ENCODE assay signal across 8 cellular contexts in genomic region chr4:152680988-152681731, GRCh38. TPM values are rescaled to one million over a fixed set of nuclear protein-coding genes. Genes with fewer than 3 reads are reported as not detected.
DNase-seq lines count a peak whose midpoint lies in the region; ATAC-seq, FAIRE-seq and TF ChIP-seq lines count a peak whose summit lies in the region.

No MANE protein-coding gene starts in this region.

- H3K36me3 ChIP-seq in bronchial epithelial cell (ENCODE audit: control insufficient read depth, insufficient read depth, low read length): no peaks in the 10 kb centered on the region

- no peaks in the 10 kb centered on the region for H3K27me3 ChIP-seq in bronchial epithelial cell (ENCODE audit: control insufficient read depth, insufficient read depth, low read length)

- H3K4me1 Mint-ChIP-seq in activated CD8-positive, alpha-beta memory T cell treated with anti-CD3 and anti-CD28 coated beads, Interleukin-2, amount 10 ng/mL, durations not matched to agents 7 days and 5 days: peaks cover 69% of the 10 kb centered on the region
- H3K4me1 Mint-ChIP-seq in stimulated activated effector memory CD8-positive, alpha-beta T cell treated with anti-CD3 and anti-CD28 coated beads, Interleukin-12 subunit alpha, Interleukin-12 subunit beta, amount 100 ng/mL, for 72 hours: peaks cover 64% of the 10 kb centered on the region

- H3K9me3 Mint-ChIP-seq in activated CD8-positive, alpha-beta memory T cell treated with anti-CD3 and anti-CD28 coated beads, Interleukin-2, amount 10 ng/mL, durations not matched to agents 7 days and 5 days (ENCODE audit: low read depth): no peaks in the 10 kb centered on the region
- H3K9me3 Mint-ChIP-seq in stimulated activated effector memory CD8-positive, alpha-beta T cell treated with anti-CD3 and anti-CD28 coated beads, Interleukin-12 subunit alpha, Interleukin-12 subunit beta, amount 100 ng/mL, for 72 hours: no peaks in the 10 kb centered on the region

- peak; percentile 92 for FAIRE-seq in bronchial epithelial cell (lab: Jason Lieb, UNC)

- H3K36me3 Mint-ChIP-seq in activated CD8-positive, alpha-beta memory T cell treated with anti-CD3 and anti-CD28 coated beads, Interleukin-2, amount 10 ng/mL, durations not matched to agents 7 days and 5 days: peaks cover 6% of the 10 kb centered on the region
- H3K36me3 Mint-ChIP-seq in stimulated activated effector memory CD8-positive, alpha-beta T cell treated with anti-CD3 and anti-CD28 coated beads, Interleukin-12 subunit alpha, Interleukin-12 subunit beta, amount 100 ng/mL, for 72 hours: no peaks in the 10 kb centered on the region

- peak overlapping the region; percentile 43 for H3K4me3 Mint-ChIP-seq in activated CD8-positive, alpha-beta memory T cell treated with anti-CD3 and anti-CD28 coated beads, Interleukin-2, amount 10 ng/mL, durations not matched to agents 7 days and 5 days
- H3K4me3 Mint-ChIP-seq in stimulated activated effector memory CD8-positive, alpha-beta T cell treated with anti-CD3 and anti-CD28 coated beads, Interleukin-12 subunit alpha, Interleukin-12 subunit beta, amount 100 ng/mL, for 72 hours: peak overlapping the region; percentile 83

- DNase-seq in activated CD8-positive, alpha-beta memory T cell treated with anti-CD3 and anti-CD28 coated beads, Interleukin-2, amount 10 ng/mL, durations not matched to agents 7 days and 5 days: no peak
- DNase-seq in activated CD8-positive, alpha-beta memory T cell treated with anti-CD3 and anti-CD28 coated beads, Interleukin-2, amount 50 U/mL, for 4 hours: no peak
- DNase-seq in NCI-H2081 treated with DMSO at 0.1 percent for 48 hours (lab: John Stamatoyannopoulos, UW) (peak; percentile 73), bronchial epithelial cell (ENCODE audit: low read depth) (peak; percentile 100), occipital lobe (lab: John Stamatoyannopoulos, UW) (no peak), left lobe of liver (ENCODE audit: low spot score) (no peak), DMS79 treated with DMSO at 0.1 percent for 48 hours (lab: John Stamatoyannopoulos, UW) (no peak)
- no peak for DNase-seq in stimulated activated effector memory CD8-positive, alpha-beta T cell treated with anti-CD3 and anti-CD28 coated beads, Interleukin-12 subunit alpha, Interleukin-12 subunit beta, amount 100 ng/mL, for 72 hours (ENCODE audit: low spot score in 2 of 2)

- no peaks in the 10 kb centered on the region for H3K27me3 Mint-ChIP-seq in activated CD8-positive, alpha-beta memory T cell treated with anti-CD3 and anti-CD28 coated beads, Interleukin-2, amount 10 ng/mL, durations not matched to agents 7 days and 5 days

- CTCF ChIA-PET in activated CD8-positive, alpha-beta memory T cell treated with anti-CD3 and anti-CD28 coated beads, Interleukin-2, amount 10 ng/mL, durations not matched to agents 7 days and 5 days (lab: Charles Lee): interaction anchor here (0.9 kb wide), 1 partner anchor 180 kb away, joined by 3 read pairs; no protein-coding TSS in a partner anchor

- H3K27ac Mint-ChIP-seq in activated CD8-positive, alpha-beta memory T cell treated with anti-CD3 and anti-CD28 coated beads, Interleukin-2, amount 10 ng/mL, durations not matched to agents 7 days and 5 days: peak overlapping the region; percentile 78
- peak overlapping the region; percentile 92 for H3K27ac Mint-ChIP-seq in stimulated activated effector memory CD8-positive, alpha-beta T cell treated with anti-CD3 and anti-CD28 coated beads, Interleukin-12 subunit alpha, Interleukin-12 subunit beta, amount 100 ng/mL, for 72 hours

- ATAC-seq in activated CD8-positive, alpha-beta memory T cell treated with anti-CD3 and anti-CD28 coated beads, Interleukin-2, amount 10 ng/mL, durations not matched to agents 7 days and 5 days: peak; percentile 30
- peak; percentile 69 for ATAC-seq in stimulated activated effector memory CD8-positive, alpha-beta T cell treated with anti-CD3 and anti-CD28 coated beads, Interleukin-12 subunit alpha, Interleukin-12 subunit beta, amount 100 ng/mL, for 72 hours
- no peak for ATAC-seq in left lobe of liver

- H3K4me3 ChIP-seq in bronchial epithelial cell (ENCODE audit: low read depth, low read length): no peak overlapping the region

- TF ChIP-seq CTCF in bronchial epithelial cell (IDR thresholded peaks at IDR 0.05; ENCODE audit: insufficient read depth, low read length, severe bottlenecking): no peak

RNA-seq across cellular contexts. Expression of gene TMEM154, which starts 1.4 kb away (rescaled TPM):
- total RNA-seq in activated CD8-positive, alpha-beta memory T cell treated with anti-CD3 and anti-CD28 coated beads, Interleukin-2, amount 10 ng/mL, durations not matched to agents 7 days and 5 days: 10 to 100 TPM; 23.9 to 25.4 TPM
- total RNA-seq in bronchial epithelial cell: 22.4 and 39.4 TPM in 2 replicates
- total RNA-seq in occipital lobe: 0.47 TPM
- total RNA-seq in left lobe of liver: 2.1 TPM

Comparison
In these comparisons a context has a peak if more than half of its experiments do, and no peak if none do; other contexts are left out.
1. DNase-seq: peak in NCI-H2081 treated with DMSO at 0.1 percent for 48 hours (single experiment) and bronchial epithelial cell (single experiment); none in activated CD8-positive, alpha-beta memory T cell treated with anti-CD3 and anti-CD28 coated beads, Interleukin-2, amount 10 ng/mL, durations not matched to agents 7 days and 5 days (single experiment), activated CD8-positive, alpha-beta memory T cell treated with anti-CD3 and anti-CD28 coated beads, Interleukin-2, amount 50 U/mL, for 4 hours (single experiment), stimulated activated effector memory CD8-positive, alpha-beta T cell treated with anti-CD3 and anti-CD28 coated beads, Interleukin-12 subunit alpha, Interleukin-12 subunit beta, amount 100 ng/mL, for 72 hours (0 of 2), occipital lobe (single experiment), left lobe of liver (single experiment) and DMS79 treated with DMSO at 0.1 percent for 48 hours (single experiment).